Comparison of ENCODE assay signal across 6 cellular contexts in the genomic region with DNA sequence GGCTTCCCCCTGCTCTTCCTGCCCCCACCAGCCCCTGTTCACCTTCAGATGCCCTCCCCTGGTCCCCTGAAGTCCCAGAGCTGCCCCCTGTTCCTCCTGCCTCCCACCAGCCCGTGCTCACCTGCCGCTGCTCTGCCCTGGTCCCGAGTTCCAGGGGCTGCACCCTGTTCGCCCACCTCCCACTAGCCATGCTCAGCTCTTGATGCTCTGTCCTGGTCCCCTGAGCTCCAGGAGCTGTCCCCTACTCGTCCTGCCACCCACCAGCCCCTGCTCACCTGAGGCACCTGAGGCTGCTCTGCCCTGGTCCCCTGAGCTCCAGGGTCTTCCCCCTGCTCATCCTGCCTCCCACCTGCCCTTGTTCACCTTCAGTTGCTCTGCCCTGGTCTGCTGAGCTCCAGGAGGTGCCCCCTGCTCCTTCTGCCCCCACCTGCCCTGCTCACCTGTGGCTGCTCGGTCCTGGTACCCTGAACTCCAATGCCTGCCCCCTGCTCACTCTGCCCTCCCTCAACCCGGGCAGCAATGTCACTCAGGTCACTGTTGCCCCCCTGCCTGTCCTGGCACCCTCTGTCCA.
DNase-seq lines count a peak whose midpoint lies in the region; ATAC-seq and TF ChIP-seq lines count a peak whose summit lies in the region.
"Not testable (repeated sequence)": the region's sequence is repeated elsewhere in the genome, so short reads cannot be mapped to it uniquely, and the experiment has no call there.

No MANE protein-coding gene starts in this region.

- H3K9me3 Mint-ChIP-seq in activated naive CD8-positive, alpha-beta T cell treated with anti-CD3 and anti-CD28 coated beads, Interleukin-2, amount 50 U/mL, for 24 hours; naive B cell; stimulated activated effector memory CD8-positive, alpha-beta T cell treated with anti-CD3 and anti-CD28 coated beads, Interleukin-12 subunit alpha, Interleukin-12 subunit beta, amount 100 ng/mL, for 72 hours: not testable (repeated sequence)

- H3K36me3 Mint-ChIP-seq in T-helper 17 cell (ENCODE audit: low read depth); activated naive CD8-positive, alpha-beta T cell treated with anti-CD3 and anti-CD28 coated beads, Interleukin-2, amount 50 U/mL, for 24 hours (ENCODE audit: low read depth); stimulated activated effector memory CD8-positive, alpha-beta T cell treated with anti-CD3 and anti-CD28 coated beads, Interleukin-12 subunit alpha, Interleukin-12 subunit beta, amount 100 ng/mL, for 72 hours: not testable (repeated sequence)
- H3K36me3 Mint-ChIP-seq in naive B cell, result peaks cover 0 to 32% of the 10 kb centered on the region in 2 donors

- not testable (repeated sequence) for H3K36me3 ChIP-seq in DOHH2 (ENCODE audit: control insufficient read depth, low read length)

- H3K79me2 ChIP-seq in DOHH2 (ENCODE audit: control insufficient read depth, low read length), result peaks cover 18% of the 10 kb centered on the region

- H3F3A ChIP-seq in DOHH2 (ENCODE audit: control insufficient read depth, insufficient read depth), result not testable (repeated sequence)

- H3K4me1 Mint-ChIP-seq in T-helper 17 cell; activated naive CD8-positive, alpha-beta T cell treated with anti-CD3 and anti-CD28 coated beads, Interleukin-2, amount 50 U/mL, for 24 hours: not testable (repeated sequence)
- peaks cover 42 to 45% (median 42%) of the 10 kb centered on the region in 3 donors for H3K4me1 Mint-ChIP-seq in naive B cell
- H3K4me1 Mint-ChIP-seq in stimulated activated effector memory CD8-positive, alpha-beta T cell treated with anti-CD3 and anti-CD28 coated beads, Interleukin-12 subunit alpha, Interleukin-12 subunit beta, amount 100 ng/mL, for 72 hours, result peaks cover 22% of the 10 kb centered on the region

- peaks cover 14% of the 10 kb centered on the region for H3K4me1 ChIP-seq in DOHH2 (ENCODE audit: control insufficient read depth, low read length)

- not testable (repeated sequence) for ATAC-seq in T-helper 17 cell; activated naive CD8-positive, alpha-beta T cell treated with anti-CD3 and anti-CD28 coated beads, Interleukin-2, amount 50 U/mL, for 24 hours; naive B cell (ENCODE audit: low read depth in 2 of 2); stimulated activated effector memory CD8-positive, alpha-beta T cell treated with anti-CD3 and anti-CD28 coated beads, Interleukin-12 subunit alpha, Interleukin-12 subunit beta, amount 100 ng/mL, for 72 hours
- ATAC-seq in esophagus mucosa, result peak; percentile 6

- not testable (repeated sequence) for TF ChIP-seq CTCF in DOHH2 (IDR thresholded peaks at IDR 0.05; ENCODE audit: low read depth, low read length, poor library complexity, severe bottlenecking)

- H3K9me3 ChIP-seq in DOHH2 (ENCODE audit: control insufficient read depth, insufficient read depth, low read length); T-helper 17 cell (ENCODE audit: control insufficient read depth, low read length, poor library complexity, severe bottlenecking): not testable (repeated sequence)

- H4K20me1 ChIP-seq in DOHH2 (ENCODE audit: control insufficient read depth, insufficient read depth, low read depth, low read length), result not testable (repeated sequence)

- peak overlapping the region; percentile 45 for H3K4me3 Mint-ChIP-seq in T-helper 17 cell
- peak overlapping the region; percentile 6 for H3K4me3 Mint-ChIP-seq in activated naive CD8-positive, alpha-beta T cell treated with anti-CD3 and anti-CD28 coated beads, Interleukin-2, amount 50 U/mL, for 24 hours
- H3K4me3 Mint-ChIP-seq in naive B cell, result peak overlapping the region; percentile 72 to 98 (median 88)
- H3K4me3 Mint-ChIP-seq in stimulated activated effector memory CD8-positive, alpha-beta T cell treated with anti-CD3 and anti-CD28 coated beads, Interleukin-12 subunit alpha, Interleukin-12 subunit beta, amount 100 ng/mL, for 72 hours, result not testable (repeated sequence)

- peak overlapping the region; percentile 82 for H3K4me3 ChIP-seq in DOHH2 (ENCODE audit: low read length)

- not testable (repeated sequence) for H3K9me2 ChIP-seq in DOHH2 (replicated peaks; ENCODE audit: control insufficient read depth, low read length)

- peak overlapping the region; percentile 79 for H3K4me2 ChIP-seq in DOHH2 (ENCODE audit: low read length)

- H3K27ac Mint-ChIP-seq in T-helper 17 cell; activated naive CD8-positive, alpha-beta T cell treated with anti-CD3 and anti-CD28 coated beads, Interleukin-2, amount 50 U/mL, for 24 hours: not testable (repeated sequence)
- H3K27ac Mint-ChIP-seq in naive B cell, result peak overlapping the region; percentile 68 to 95 (median 84)
- H3K27ac Mint-ChIP-seq in stimulated activated effector memory CD8-positive, alpha-beta T cell treated with anti-CD3 and anti-CD28 coated beads, Interleukin-12 subunit alpha, Interleukin-12 subunit beta, amount 100 ng/mL, for 72 hours, result peak overlapping the region; percentile 64

- H3K27ac ChIP-seq in DOHH2 (ENCODE audit: low read depth, low read length), result peak overlapping the region; percentile 54

- not testable (repeated sequence) for H3K27me3 ChIP-seq in DOHH2 (ENCODE audit: control insufficient read depth, low read length)

- peaks cover 17% of the 10 kb centered on the region for H3K27me3 Mint-ChIP-seq in T-helper 17 cell
- H3K27me3 Mint-ChIP-seq in activated naive CD8-positive, alpha-beta T cell treated with anti-CD3 and anti-CD28 coated beads, Interleukin-2, amount 50 U/mL, for 24 hours; naive B cell: not testable (repeated sequence)

- DNase-seq in T-helper 17 cell; activated naive CD8-positive, alpha-beta T cell treated with anti-CD3 and anti-CD28 coated beads, Interleukin-2, amount 50 U/mL, for 24 hours; naive B cell; stimulated activated effector memory CD8-positive, alpha-beta T cell treated with anti-CD3 and anti-CD28 coated beads, Interleukin-12 subunit alpha, Interleukin-12 subunit beta, amount 100 ng/mL, for 72 hours (ENCODE audit: low spot score in 2 of 2): not testable (repeated sequence)
